Comparison of ENCODE assay signal across 8 cellular contexts in the genomic region with DNA sequence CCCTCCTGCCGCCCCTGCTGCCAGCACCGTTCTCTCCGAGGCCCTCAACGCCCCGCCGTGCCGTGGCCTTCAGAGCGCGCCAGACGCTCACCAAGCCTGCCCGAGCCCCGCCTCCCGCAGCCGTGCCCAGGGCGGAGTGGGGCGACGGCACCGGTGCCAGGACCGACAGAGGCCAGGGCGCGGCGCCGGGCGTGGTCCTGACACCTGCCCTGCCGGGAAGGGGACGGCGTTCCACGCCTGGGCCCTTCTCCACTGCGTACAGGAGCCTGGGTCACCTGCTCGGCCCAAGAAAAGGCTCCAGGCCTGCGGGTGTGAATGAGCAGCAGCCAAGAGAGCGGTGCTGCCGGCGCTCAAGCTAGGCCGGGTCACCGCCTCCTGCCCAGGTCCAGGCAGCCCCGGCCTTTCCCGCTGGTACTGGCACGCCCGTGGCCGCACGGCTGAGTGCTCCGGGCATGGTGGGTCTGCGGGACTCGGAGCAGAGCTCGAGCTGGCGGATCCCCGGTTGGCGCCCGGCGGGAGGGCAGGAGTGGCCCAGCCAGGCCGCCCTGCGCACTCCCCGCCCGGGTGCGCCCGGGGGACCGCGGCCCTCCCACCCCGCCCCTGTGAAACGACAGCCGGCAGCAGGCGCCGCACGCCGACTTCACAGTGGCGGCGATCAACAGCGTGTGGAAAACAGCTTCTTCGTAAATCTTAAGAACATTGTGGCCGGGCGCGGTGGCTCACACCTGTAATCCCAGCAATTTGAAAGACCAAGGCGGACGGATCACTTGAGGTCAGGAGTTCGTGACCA. TPM values are rescaled to one million over a fixed set of nuclear protein-coding genes. Genes with fewer than 3 reads are reported as not detected.
DNase-seq lines count a peak whose midpoint lies in the region; ATAC-seq and TF ChIP-seq lines count a peak whose summit lies in the region.

No MANE protein-coding gene starts in this region.

- peaks cover 14 to 25% (median 21%) of the 10 kb centered on the region in 5 donors for H3K9me3 Mint-ChIP-seq in CD8-positive, alpha-beta memory T cell
- H3K9me3 Mint-ChIP-seq in naive thymus-derived CD4-positive, alpha-beta T cell: peaks cover 2 to 36% (median 20%) of the 10 kb centered on the region in 11 donors

- peaks cover 56% of the 10 kb centered on the region for H3K27me3 ChIP-seq in CD8-positive, alpha-beta memory T cell (ENCODE audit: insufficient read depth, low read length, poor library complexity, severe bottlenecking)
- H3K27me3 ChIP-seq in naive thymus-derived CD4-positive, alpha-beta T cell (ENCODE audit: control insufficient read depth in 2 of 2, insufficient read depth in 2 of 2, low read length in 2 of 2): peaks cover 4 to 32% of the 10 kb centered on the region in 2 donors

- H3K9me3 ChIP-seq in CD8-positive, alpha-beta memory T cell (ENCODE audit: low read length): no peaks in the 10 kb centered on the region
- H3K9me3 ChIP-seq in naive thymus-derived CD4-positive, alpha-beta T cell (ENCODE audit: control insufficient read depth in 2 of 3, low read length in 3 of 3): peaks cover 0 to 4% (median 0%) of the 10 kb centered on the region in 3 experiments

- H3K36me3 Mint-ChIP-seq in CD8-positive, alpha-beta memory T cell: peaks cover 0 to 5% (median 4%) of the 10 kb centered on the region in 3 donors
- H3K36me3 Mint-ChIP-seq in naive thymus-derived CD4-positive, alpha-beta T cell: peaks cover 0 to 20% (median 3%) of the 10 kb centered on the region in 5 donors

- peaks cover 31 to 51% (median 31%) of the 10 kb centered on the region in 3 donors for H3K4me1 Mint-ChIP-seq in CD8-positive, alpha-beta memory T cell
- peaks cover 17 to 49% (median 39%) of the 10 kb centered on the region in 7 donors for H3K4me1 Mint-ChIP-seq in naive thymus-derived CD4-positive, alpha-beta T cell

- peak overlapping the region in 3 of 8 donors; percentile 44 to 89 (median 80) for H3K27ac Mint-ChIP-seq in CD8-positive, alpha-beta memory T cell
- no peak overlapping the region for H3K27ac Mint-ChIP-seq in naive thymus-derived CD4-positive, alpha-beta T cell

- intact Hi-C loops in naive thymus-derived CD4-positive, alpha-beta T cell (cut with micrococcal nuclease): no loop called here

- no peaks in the 10 kb centered on the region for H3K36me3 ChIP-seq in CD8-positive, alpha-beta memory T cell (ENCODE audit: insufficient read depth, low read length)
- H3K36me3 ChIP-seq in naive thymus-derived CD4-positive, alpha-beta T cell (ENCODE audit: control insufficient read depth in 2 of 3, insufficient read depth in 3 of 3, low read length in 3 of 3): no peaks in the 10 kb centered on the region

- POLR2A ChIA-PET in CD8-positive, alpha-beta memory T cell (lab: Charles Lee): no interaction called here
- POLR2A ChIA-PET in naive thymus-derived CD4-positive, alpha-beta T cell (lab: Charles Lee): no interaction called here

- DNase-seq in CD8-positive, alpha-beta memory T cell: peak in 3 of 5 donors; percentile 22 to 41 (median 24)
- peak; percentile 54 for DNase-seq in SW480 (ENCODE audit: low spot score)
- no peak for DNase-seq in epithelial cell of proximal tubule (ENCODE audit: low read depth)
- peak in 3 of 9 donors; percentile 23 to 36 (median 26) for DNase-seq in naive thymus-derived CD4-positive, alpha-beta T cell
- DNase-seq in GM03348 (ENCODE audit: low spot score): no peak
- DNase-seq in SIG-M5 treated with dmso at 0.1 percent for 504 hours (lab: John Stamatoyannopoulos, UW; ENCODE audit: unreplicated experiment): no peak

- H3K27me3 Mint-ChIP-seq in CD8-positive, alpha-beta memory T cell: peaks cover 70 to 76% of the 10 kb centered on the region in 2 donors
- peaks cover 66 to 76% (median 75%) of the 10 kb centered on the region in 5 donors for H3K27me3 Mint-ChIP-seq in naive thymus-derived CD4-positive, alpha-beta T cell

- TF ChIP-seq CTCF in epithelial cell of proximal tubule (conservative IDR thresholded peaks at IDR 0.05; ENCODE audit: low read depth, low read length): no peak

- H3K4me1 ChIP-seq in CD8-positive, alpha-beta memory T cell (ENCODE audit: insufficient read depth, low read length): peaks cover 32% of the 10 kb centered on the region
- peaks cover 16 to 31% of the 10 kb centered on the region in 2 donors for H3K4me1 ChIP-seq in naive thymus-derived CD4-positive, alpha-beta T cell (ENCODE audit: control insufficient read depth in 2 of 2, insufficient read depth in 2 of 2, low read length in 2 of 2)

- peak overlapping the region; percentile 83 to 94 (median 88) for H3K4me3 Mint-ChIP-seq in CD8-positive, alpha-beta memory T cell
- H3K4me3 Mint-ChIP-seq in naive thymus-derived CD4-positive, alpha-beta T cell: peak overlapping the region; percentile 82 to 95 (median 90)

- H3K4me3 ChIP-seq in CD8-positive, alpha-beta memory T cell (ENCODE audit: low read length): no peak overlapping the region
- peak overlapping the region; percentile 46 for H3K4me3 ChIP-seq in epithelial cell of proximal tubule (ENCODE audit: low read depth, low read length)
- H3K4me3 ChIP-seq in naive thymus-derived CD4-positive, alpha-beta T cell (ENCODE audit: low read length): peak overlapping the region; percentile 71

- no peak overlapping the region for H3K27ac ChIP-seq in CD8-positive, alpha-beta memory T cell (ENCODE audit: low read depth, low read length)
- H3K27ac ChIP-seq in naive thymus-derived CD4-positive, alpha-beta T cell (ENCODE audit: low read depth, low read length): no peak overlapping the region

- peak; percentile 8 for ATAC-seq in naive thymus-derived CD4-positive, alpha-beta T cell
- no peak for ATAC-seq in GM19452 (IDR thresholded peaks at IDR 0.05; ENCODE audit: unreplicated experiment)
- ATAC-seq in HG02973 (IDR thresholded peaks at IDR 0.05; ENCODE audit: unreplicated experiment): no peak

- CTCF ChIA-PET in CD8-positive, alpha-beta memory T cell (lab: Charles Lee): interaction anchor here (0.7 kb wide), 1 partner anchor 13 kb away, joined by 4 read pairs; no protein-coding TSS in a partner anchor
- CTCF ChIA-PET in naive thymus-derived CD4-positive, alpha-beta T cell (lab: Charles Lee): interaction anchor here (0.5 kb wide), 1 partner anchor 22 kb away, joined by 3 read pairs; no protein-coding TSS in a partner anchor

RNA-seq across cellular contexts. Expression of a gene that starts 4.2 kb away (rescaled TPM):
- total RNA-seq in CD8-positive, alpha-beta memory T cell: not detected
- not detected for polyA plus RNA-seq in CD8-positive, alpha-beta memory T cell
- 0.29 TPM in 1 of 2 replicates, not detected in the other for total RNA-seq in epithelial cell of proximal tubule
- total RNA-seq in naive thymus-derived CD4-positive, alpha-beta T cell: not detected
- polyA plus RNA-seq in naive thymus-derived CD4-positive, alpha-beta T cell: not detected

Comparison
In these comparisons a context has a peak if more than half of its experiments do, and no peak if none do; other contexts are left out.
1. DNase-seq: peak in CD8-positive, alpha-beta memory T cell (3 of 5) and SW480 (single experiment); none in epithelial cell of proximal tubule (single experiment), GM03348 (single experiment) and SIG-M5 treated with dmso at 0.1 percent for 504 hours (single experiment).